In genomic region chr21:46634427-46634826, GRCh38 we compare ENCODE assay signal across 8 cellular contexts.
DNase-seq lines count a peak whose midpoint lies in the region; ATAC-seq and TF ChIP-seq lines count a peak whose summit lies in the region.

No MANE protein-coding gene starts in this region.

- H3K79me2 ChIP-seq in MM.1S (ENCODE audit: low read length) = 0 out of 2 replicates have a peak, but pooled peaks cover 3% of the 10 kb centered on the region

- H3K27me3 ChIP-seq in BLaER1 (no peaks in the 10 kb centered on the region), MM.1S (replicated peaks; ENCODE audit: insufficient read depth, low read length) (no peaks in the 10 kb centered on the region)

- H3K4me1 Mint-ChIP-seq in central memory CD8-positive, alpha-beta T cell = peaks cover 37% of the 10 kb centered on the region
- H3K4me1 Mint-ChIP-seq in nephron = peaks cover 39% of the 10 kb centered on the region

- peak overlapping the region; percentile 82 for H2AFZ ChIP-seq in MM.1S (ENCODE audit: low read length)

- H3K36me3 Mint-ChIP-seq in central memory CD8-positive, alpha-beta T cell (ENCODE audit: insufficient read depth) = peaks cover 18% of the 10 kb centered on the region
- peaks cover 14% of the 10 kb centered on the region for H3K36me3 Mint-ChIP-seq in nephron (ENCODE audit: low read depth)

- H3K36me3 ChIP-seq in BLaER1 (peaks cover 4% of the 10 kb centered on the region; the same call in 1 of the 2 replicates), MM.1S (replicated peaks; ENCODE audit: insufficient read depth, low read length) (no peaks in the 10 kb centered on the region)

- H3F3A ChIP-seq in MM.1S (ENCODE audit: insufficient read depth, low read length) = no peaks in the 10 kb centered on the region

- ATAC-seq in central memory CD8-positive, alpha-beta T cell (replicated peaks; ENCODE audit: extremely low read depth, poor library complexity, severe bottlenecking) = no peak
- no peak for ATAC-seq in GM19395 (IDR thresholded peaks at IDR 0.05; ENCODE audit: unreplicated experiment)
- ATAC-seq in GM19463 (IDR thresholded peaks at IDR 0.05; ENCODE audit: unreplicated experiment) = no peak
- no peak for ATAC-seq in HG03378 (IDR thresholded peaks at IDR 0.05; ENCODE audit: unreplicated experiment)

- H3K27me3 Mint-ChIP-seq in central memory CD8-positive, alpha-beta T cell = peaks cover 12% of the 10 kb centered on the region
- H3K27me3 Mint-ChIP-seq in nephron (ENCODE audit: low read depth) = no peaks in the 10 kb centered on the region

- H4K20me1 ChIP-seq in BLaER1 (peaks cover 24% of the 10 kb centered on the region), MM.1S (ENCODE audit: insufficient read depth, low read length) (no peaks in the 10 kb centered on the region)

- peak overlapping the region; percentile 96 for H3K27ac Mint-ChIP-seq in central memory CD8-positive, alpha-beta T cell (ENCODE audit: low read depth)
- peak overlapping the region; percentile 100 for H3K27ac Mint-ChIP-seq in nephron

- no peaks in the 10 kb centered on the region for H3K9me2 ChIP-seq in MM.1S (replicated peaks; ENCODE audit: insufficient read depth, low read length)

- H3K4me3 ChIP-seq in BLaER1 (peak overlapping the region; percentile 85), MM.1S (ENCODE audit: low read length) (peak overlapping the region; percentile 80)

- peak overlapping the region; percentile 90 for H3K4me3 Mint-ChIP-seq in central memory CD8-positive, alpha-beta T cell
- H3K4me3 Mint-ChIP-seq in nephron = peak overlapping the region; percentile 98

- peak overlapping the region; percentile 87 for H3K4me2 ChIP-seq in BLaER1
- peak overlapping the region; percentile 98 for H3K4me2 ChIP-seq in MM.1S (ENCODE audit: low read depth, low read length)

- H3K9me3 ChIP-seq in BLaER1 (no peaks in the 10 kb centered on the region), MM.1S (replicated peaks; ENCODE audit: insufficient read depth, low read length) (no peaks in the 10 kb centered on the region)

- H3K9ac ChIP-seq in BLaER1 = peak overlapping the region; percentile 86
- no peak overlapping the region; the same call in 1 of the 2 replicates for H3K9ac ChIP-seq in MM.1S (ENCODE audit: low read length)

- DNase-seq in MM.1S = no peak
- DNase-seq in central memory CD8-positive, alpha-beta T cell (ENCODE audit: low spot score in 2 of 2) = no peak
- no peak for DNase-seq in NCI-H2196 treated with DMSO at 0.1 percent for 48 hours (lab: John Stamatoyannopoulos, UW; ENCODE audit: unreplicated experiment)

- H3K9me3 Mint-ChIP-seq in central memory CD8-positive, alpha-beta T cell = no peaks in the 10 kb centered on the region
- peaks cover 2% of the 10 kb centered on the region for H3K9me3 Mint-ChIP-seq in nephron

- no peak for TF ChIP-seq CTCF in MM.1S (IDR thresholded peaks at IDR 0.05; ENCODE audit: low read length)
- no peak for TF ChIP-seq CTCF in nephron (IDR thresholded peaks at IDR 0.05; ENCODE audit: unreplicated experiment in 3 of 3)

- peak overlapping the region; percentile 92 for H3K27ac ChIP-seq in BLaER1
- H3K27ac ChIP-seq in MM.1S (ENCODE audit: low read length) = no peak overlapping the region

- H3K4me1 ChIP-seq in BLaER1 = peaks cover 42% of the 10 kb centered on the region
- peaks cover 14% of the 10 kb centered on the region for H3K4me1 ChIP-seq in MM.1S (ENCODE audit: low read length)
